ENCODE assay signal across 18 cellular contexts in genomic region chr18:12433829-12434540, GRCh38. TPM values are rescaled to one million over a fixed set of nuclear protein-coding genes. Genes with fewer than 3 reads are reported as not detected.
DNase-seq lines count a peak whose midpoint lies in the region; ATAC-seq, FAIRE-seq and TF ChIP-seq lines count a peak whose summit lies in the region.
"Had no signal": no experiment of that assay in that cellular context is flagged by ENCODE, and none has a peak within 500 bp of the region (broad histone marks: within the 10 kb centered on the region; RNA-seq: fewer than 3 reads in every experiment).

No MANE protein-coding gene starts in this region.

- H3K27me3 ChIP-seq in H7 (ENCODE audit: control insufficient read depth, insufficient read depth, low read length) (no peaks in the 10 kb centered on the region), K562 (ENCODE audit: control insufficient read depth in 2 of 2, insufficient read depth in 2 of 2, low read length in 2 of 2) (no peaks in the 10 kb centered on the region), testis (no peaks in the 10 kb centered on the region)
- H3K27me3 ChIP-seq: BE2C had no signal

- H3K4me3 Mint-ChIP-seq in nephron progenitor cell, result no peak overlapping the region
- H3K4me3 Mint-ChIP-seq: CD14-positive monocyte; CD8-positive, alpha-beta T cell had no signal

- no peak overlapping the region for H3K4me3 ChIP-seq in H7 (ENCODE audit: insufficient read depth, low read depth, low read length)
- no peak overlapping the region for H3K4me3 ChIP-seq in K562
- H3K4me3 ChIP-seq in testis, result peak overlapping the region; percentile 21 to 55
- H3K4me3 ChIP-seq in mucosa of descending colon, result no peak overlapping the region
- H3K4me3 ChIP-seq: A549 had no signal

- WGBS in K562 (ENCODE audit: insufficient coverage, low coverage, missing lambda C conversion rate), result 88% methylated on average over 27 of the region's 51 CpGs
- 76 to 81% methylated on average over 23 to 51 of the region's 51 CpGs for WGBS in testis, 2 donors

- no peaks in the 10 kb centered on the region for H3K4me1 Mint-ChIP-seq in nephron progenitor cell
- H3K4me1 Mint-ChIP-seq: CD14-positive monocyte had no signal

- no peak for TF ChIP-seq EP300 in K562 (IDR thresholded peaks at IDR 0.05; ENCODE audit: low read length)

- no peak for ATAC-seq in K562
- no peak for ATAC-seq in SK-N-SH treated with all-trans-retinoic acid at 6 μM for 48 hours
- ATAC-seq in mucosa of descending colon, result no peak
- ATAC-seq: A549; CD8-positive, alpha-beta T cell; HCT116 had no signal

- TF ChIP-seq CTCF in K562 (IDR thresholded peaks at IDR 0.05 in 2 of 3, conservative IDR thresholded peaks at IDR 0.05 in 1 of 3; ENCODE audit: insufficient read depth in 2 of 3, low read depth in 1 of 3, low read length in 3 of 3) (no peak), nephron progenitor cell (IDR thresholded peaks at IDR 0.05) (no peak), testis (IDR thresholded peaks at IDR 0.05) (no peak), mucosa of descending colon (IDR thresholded peaks at IDR 0.05) (no peak)

- no peak overlapping the region for H3K27ac ChIP-seq in K562 (ENCODE audit: extremely low read depth, low read depth, low read length)
- no peak overlapping the region for H3K27ac ChIP-seq in testis
- H3K27ac ChIP-seq: A549, HL-60 had no signal

- no peak for FAIRE-seq in K562 (lab: Jason Lieb, UNC)
- FAIRE-seq: A549, D721Med, GM18507, H1 had no signal

- H3K79me2 ChIP-seq in K562 (ENCODE audit: control insufficient read depth, insufficient read depth, low read length), result no peaks in the 10 kb centered on the region

- H4K20me1 ChIP-seq in K562 (replicated peaks; ENCODE audit: control insufficient read depth, insufficient read depth, low read length), result no peaks in the 10 kb centered on the region

- intact Hi-C loops in K562 (cut with micrococcal nuclease) (no loop called here), testis (cut with DNase I; ENCODE audit: low total_unique reads) (no loop called here), mucosa of descending colon (cut with DNase I, micrococcal nuclease) (no loop called here)

- BruUV-seq in K562 (replicated peaks; lab: Mats Ljungman, UMichigan), result no TSS peak

- H3K9me1 ChIP-seq in K562 (ENCODE audit: control insufficient read depth, insufficient read depth, low read length), result no peaks in the 10 kb centered on the region

- CTCF ChIA-PET in K562 (lab: Yijun Ruan, JAX; ENCODE audit: low intra/inter-chr PET ratio), result no interaction called here

- TF ChIP-seq RAD21 in K562 (CRISPR knock-in tag; conservative IDR thresholded peaks at IDR 0.05 in 1 of 2, IDR thresholded peaks at IDR 0.05 in 1 of 2), result no peak

- TF ChIP-seq POLR2A in K562 (conservative IDR thresholded peaks at IDR 0.05) (no peak), testis (IDR thresholded peaks at IDR 0.05) (no peak)

- H3K36me3 ChIP-seq in H7 (replicated peaks; ENCODE audit: control insufficient read depth, insufficient read depth, low read length), result no peaks in the 10 kb centered on the region; the same call in 1 of the 2 replicates
- H3K36me3 ChIP-seq in K562 (ENCODE audit: control insufficient read depth, insufficient read depth, low read length), result peaks cover 9% of the 10 kb centered on the region; the same call in 2 of the 3 replicates
- no peaks in the 10 kb centered on the region for H3K36me3 ChIP-seq in testis (ENCODE audit: low read depth, missing control alignments)
- no peaks in the 10 kb centered on the region for H3K36me3 ChIP-seq in mucosa of descending colon (ENCODE audit: low read depth)
- H3K36me3 ChIP-seq: BE2C had no signal

- H2AFZ ChIP-seq in K562 (ENCODE audit: low read depth, low read length), result no peak overlapping the region

- H3K4me1 ChIP-seq in K562 (replicated peaks in 1 of 2; ENCODE audit: control insufficient read depth in 2 of 2, insufficient read depth in 2 of 2, low read length in 2 of 2) (peaks cover 0 to 6% of the 10 kb centered on the region in 2 experiments; a peak in 1 of 5 replicates), testis (no peaks in the 10 kb centered on the region), mucosa of descending colon (ENCODE audit: low read depth) (no peaks in the 10 kb centered on the region)
- H3K4me1 ChIP-seq: A549, BE2C had no signal

- H3K9me3 Mint-ChIP-seq in nephron progenitor cell, result no peaks in the 10 kb centered on the region
- H3K9me3 Mint-ChIP-seq: CD8-positive, alpha-beta T cell had no signal

- peak overlapping the region; percentile 18 for H3K27ac Mint-ChIP-seq in nephron progenitor cell
- H3K27ac Mint-ChIP-seq: CD14-positive monocyte; CD8-positive, alpha-beta T cell had no signal

- H3K27me3 Mint-ChIP-seq in nephron progenitor cell (ENCODE audit: low read depth, poor library complexity), result peaks cover 2% of the 10 kb centered on the region

- POLR2A ChIA-PET in K562 (lab: Yijun Ruan, JAX), result no interaction called here

- H3K9me3 ChIP-seq in K562 (replicated peaks; ENCODE audit: control insufficient read depth, insufficient read depth, low read depth, low read length), result no peaks in the 10 kb centered on the region; the same call in 1 of the 2 replicates
- no peaks in the 10 kb centered on the region for H3K9me3 ChIP-seq in testis
- H3K9me3 ChIP-seq in mucosa of descending colon, result no peaks in the 10 kb centered on the region
- H3K9me3 ChIP-seq: A549, BE2C had no signal

- DNase-seq in H7 (peak; percentile 63), K562 (ENCODE audit: extremely low read depth in 1 of 4, low spot score in 3 of 4) (no peak), nephron progenitor cell (no peak), testis (no peak), C1 segment of cervical spinal cord (lab: John Stamatoyannopoulos, UW) (no peak), mucosa of descending colon (no peak)
- DNase-seq: BE2C; CD8-positive, alpha-beta T cell; COR-L47; KBM-7 had no signal

- no peak overlapping the region for H3K4me2 ChIP-seq in K562 (ENCODE audit: insufficient read depth, low read length)
- H3K4me2 ChIP-seq: A549 had no signal

- H3K36me3 Mint-ChIP-seq in nephron progenitor cell (ENCODE audit: low read depth), result peaks cover 40% of the 10 kb centered on the region

- in situ Hi-C loops in K562 (cut with MboI), result no loop called here

- H3K9ac ChIP-seq in K562 (ENCODE audit: insufficient read depth in 1 of 2, low read depth in 2 of 2, low read length in 2 of 2), result no peak overlapping the region; a peak in 1 of 4 replicates

TF ChIP-seq in K562, 482 proteins besides CTCF, POLR2A, EP300 and RAD21 (continues in another document):
- peak; percentile 40; the same call in 1 of the 2 replicates for TF ChIP-seq POLR2G (IDR thresholded peaks at IDR 0.05; ENCODE audit: low read depth, low read length)
- 0 out of 2 replicates have a peak, but pooled peaks have one; percentile 22 for TF ChIP-seq RBFOX2 (IDR thresholded peaks at IDR 0.05; ENCODE audit: low read depth, low read length)

TF ChIP-seq in SK-N-SH treated with all-trans-retinoic acid at 6 μM for 48 hours, 23 proteins besides CTCF, POLR2A, EP300 and RAD21 (continues in another document):
- no peak for TF ChIP-seq ZNF70 (CRISPR knock-in tag; IDR thresholded peaks at IDR 0.05)

RNA-seq across cellular contexts. Expression of gene PRELID3A, which starts 26.3 kb away (rescaled TPM):
- total RNA-seq in H7 (2014; rRNA removed; shearing (Covaris generic)), result 5.4 and 7.8 TPM in 2 replicates
- total RNA-seq in K562 (2011; cell fraction: chromatin; rRNA removed; ENCODE audit: low replicate concordance), result 32.0 and 35.2 TPM in 2 replicates
- 13.5 and 15.5 TPM in 2 replicates for total RNA-seq in K562 (2011; cell fraction: nucleolus; rRNA removed)
- 12.5 and 14.7 TPM in 2 replicates for total RNA-seq in K562 (2011; cell fraction: nucleoplasm; rRNA removed)
- 5.3 and 5.4 TPM in 2 replicates for total RNA-seq in K562 (2014; rRNA removed)
- total RNA-seq in K562 (2014; rRNA removed; fragmentation: Illumina TruSeq; extraction: Trizol), result 5.4 and 5.8 TPM in 2 replicates
- 5.4 and 6.6 TPM in 2 replicates for total RNA-seq in K562 (2015; rRNA removed; fragmentation: Illumina TruSeq; extraction: Trizol)
- total RNA-seq in K562 (2021), result 4.8 and 7.3 TPM in 2 replicates
- polyA plus RNA-seq in K562 (2011; rRNA removed), result 5.7 and 6.2 TPM in 2 replicates
- 3.5 and 4.1 TPM in 2 replicates for polyA plus RNA-seq in K562 (2011; cell fraction: cytosol; rRNA removed)
- polyA plus RNA-seq in K562 (2011; cell fraction: nucleus; rRNA removed), result 14.6 and 16.9 TPM in 2 replicates
- polyA plus RNA-seq in K562 (2012), result 5.3 and 5.4 TPM in 2 replicates
- polyA plus RNA-seq in K562 (2014; fragmentation: Illumina TruSeq; extraction: Trizol), result 5.1 and 5.4 TPM in 2 replicates
- under 1 TPM; 0.14 to 0.32 TPM for polyA plus RNA-seq in K562 (2014; fragmentation: Nextera tagmentation; extraction: Ambion mirVana)
- polyA plus RNA-seq in K562 (2014; rRNA removed), result 7.8 and 14.3 TPM in 2 replicates
- 2.5 and 3.4 TPM in 2 replicates for polyA minus RNA-seq in K562 (2011; rRNA and poly(A)+ RNA removed)
- 1.8 and 2.6 TPM in 2 replicates for polyA minus RNA-seq in K562 (2011; cell fraction: cytosol; rRNA and poly(A)+ RNA removed)
- 3.0 and 5.0 TPM in 2 replicates for polyA minus RNA-seq in K562 (2011; cell fraction: nucleus; rRNA and poly(A)+ RNA removed)
- total RNA-seq in testis, result 1 to 10 TPM; 7.8 to 9.5 TPM
- polyA plus RNA-seq in testis (ENCODE audit: insufficient read depth, low read depth, low replicate concordance), result 2.3 TPM
- total RNA-seq in mucosa of descending colon, result 1 to 10 TPM; 2.8 to 8.0 (median 2.9) TPM
- polyA plus RNA-seq: CD14-positive monocyte had no signal

RNA-seq across cellular contexts. Expression of gene AFG3L2, which starts 57.0 kb away (rescaled TPM):
- total RNA-seq in H7 (2014; rRNA removed; shearing (Covaris generic)), result 108 and 132 TPM in 2 replicates
- total RNA-seq in K562 (2011; cell fraction: chromatin; rRNA removed; ENCODE audit: low replicate concordance), result 77.0 and 155 TPM in 2 replicates
- 51.5 and 52.8 TPM in 2 replicates for total RNA-seq in K562 (2011; cell fraction: nucleolus; rRNA removed)
- total RNA-seq in K562 (2011; cell fraction: nucleoplasm; rRNA removed), result 70.2 and 77.7 TPM in 2 replicates
- total RNA-seq in K562 (2014; rRNA removed) (87.1 and 99.4 TPM in 2 replicates), K562 (2014; rRNA removed; fragmentation: Illumina TruSeq; extraction: Trizol) (109 and 115 TPM in 2 replicates), K562 (2015; rRNA removed; fragmentation: Illumina TruSeq; extraction: Trizol) (94.4 and 97.2 TPM in 2 replicates), K562 (2021) (86.4 and 96.5 TPM in 2 replicates), testis (10 to 100 TPM; 57.4 to 63.6 TPM), mucosa of descending colon (100 to 1,000 TPM in 1 of 3 donors, 10 to 100 TPM in 2; 68.5 to 104 (median 93.1) TPM)
- polyA plus RNA-seq in K562 (2011; rRNA removed) (61.3 and 82.2 TPM in 2 replicates), K562 (2014; fragmentation: Illumina TruSeq; extraction: Trizol) (79.0 and 84.0 TPM in 2 replicates), K562 (2014; fragmentation: Nextera tagmentation; extraction: Ambion mirVana) (10 to 100 TPM; 24.1 to 25.6 TPM), K562 (2014; rRNA removed) (76.8 and 80.5 TPM in 2 replicates), testis (ENCODE audit: insufficient read depth, low read depth, low replicate concordance) (47.6 TPM)
- polyA plus RNA-seq in K562 (2011; cell fraction: cytosol; rRNA removed), result 33.6 and 43.6 TPM in 2 replicates
- polyA plus RNA-seq in K562 (2011; cell fraction: nucleus; rRNA removed), result 38.1 and 46.6 TPM in 2 replicates
- 47.9 and 71.2 TPM in 2 replicates for polyA plus RNA-seq in K562 (2012)
- 103 and 111 TPM in 2 replicates for polyA minus RNA-seq in K562 (2011; rRNA and poly(A)+ RNA removed)
- polyA minus RNA-seq in K562 (2011; cell fraction: cytosol; rRNA and poly(A)+ RNA removed), result 40.6 and 55.4 TPM in 2 replicates
- polyA minus RNA-seq in K562 (2011; cell fraction: nucleus; rRNA and poly(A)+ RNA removed), result 30.3 and 46.5 TPM in 2 replicates

Comparison
In these comparisons a context has a peak if more than half of its experiments do, and no peak if none do; other contexts are left out.
1. H3K4me3 ChIP-seq: peak in testis (2 of 2); none in H7 (single experiment), K562 (single experiment) and mucosa of descending colon (single experiment).